Comparison of ENCODE assay signal across 9 cellular contexts in genomic region chr22:23376256-23376655, GRCh38.
DNase-seq lines count a peak whose midpoint lies in the region; ATAC-seq and TF ChIP-seq lines count a peak whose summit lies in the region.
"Had no signal": no experiment of that assay in that cellular context is flagged by ENCODE, and none has a peak within 500 bp of the region (broad histone marks: within the 10 kb centered on the region; RNA-seq: fewer than 3 reads in every experiment).

No MANE protein-coding gene starts in this region.

- ATAC-seq in HG03521 (IDR thresholded peaks at IDR 0.05; ENCODE audit: unreplicated experiment), result no peak

- in situ Hi-C loops in astrocyte of the spinal cord (cut with HindIII; ENCODE audit: low sequenced_read_pairs), result no loop called here

- peak; percentile 50 for TF ChIP-seq CTCF in astrocyte of the spinal cord (IDR thresholded peaks at IDR 0.05; ENCODE audit: low read depth, low read length)

- no peak overlapping the region for H3K4me3 ChIP-seq in astrocyte of the spinal cord (ENCODE audit: low read depth, low read length)
- H3K4me3 ChIP-seq: BLaER1 had no signal

- DNase-seq in NCI-H2029 (lab: John Stamatoyannopoulos, UW) (peak; percentile 7), NCI-H2029 treated with DMSO at 0.1 percent for 48 hours (lab: John Stamatoyannopoulos, UW) (no peak), NCI-H1048 (lab: John Stamatoyannopoulos, UW) (peak; percentile 5), astrocyte of the spinal cord (ENCODE audit: low read depth, low spot score) (no peak), renal cortical epithelial cell (ENCODE audit: low read depth) (peak; percentile 3), DMS114 treated with DMSO at 0.1 percent for 48 hours (lab: John Stamatoyannopoulos, UW; ENCODE audit: unreplicated experiment) (no peak), NCI-H2227 (lab: John Stamatoyannopoulos, UW; ENCODE audit: unreplicated experiment) (no peak)

Comparison
In these comparisons a context has a peak if more than half of its experiments do, and no peak if none do; other contexts are left out.
1. DNase-seq: peak in NCI-H2029 (single experiment), NCI-H1048 (single experiment) and renal cortical epithelial cell (single experiment); none in NCI-H2029 treated with DMSO at 0.1 percent for 48 hours (single experiment), astrocyte of the spinal cord (single experiment), DMS114 treated with DMSO at 0.1 percent for 48 hours (single experiment) and NCI-H2227 (single experiment).